ENCODE assay signal across 10 cellular contexts in the genomic region with DNA sequence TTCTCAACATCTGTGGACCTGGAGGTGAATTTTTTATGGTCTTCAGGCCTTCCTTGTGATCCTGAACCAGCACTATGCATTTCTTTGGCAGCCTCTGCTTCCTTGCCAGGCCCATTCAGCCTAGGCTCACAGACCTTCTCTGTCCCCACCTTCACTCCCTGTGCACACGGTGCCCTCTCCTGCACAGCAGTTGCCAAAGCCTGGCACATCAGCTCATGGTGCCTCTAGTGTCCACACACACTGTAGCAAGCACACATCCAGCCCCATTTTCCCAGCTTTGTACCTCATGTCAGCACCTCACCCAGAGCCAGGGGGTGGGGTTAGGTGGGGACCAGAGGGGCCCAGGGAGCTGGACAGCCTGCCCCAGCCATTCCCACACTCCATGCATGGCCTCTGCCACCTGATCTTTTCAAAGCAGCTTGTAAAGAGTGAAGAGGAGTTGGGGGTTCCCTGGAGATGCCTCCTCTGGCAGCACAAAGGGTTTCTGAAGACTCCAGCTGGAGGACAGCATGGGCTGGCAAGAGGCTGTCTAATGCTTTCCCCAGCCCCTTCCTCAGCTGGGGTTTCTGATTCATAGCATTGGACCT. TPM values are rescaled to one million over a fixed set of nuclear protein-coding genes. Genes with fewer than 3 reads are reported as not detected.
A peak's percentile ranks its signal among the peaks of the same experiment; 100 is the strongest.
DNase-seq lines count a peak whose midpoint lies in the region; ATAC-seq and TF ChIP-seq lines count a peak whose summit lies in the region.
"Had no signal": no experiment of that assay in that cellular context is flagged by ENCODE, and none has a peak within 500 bp of the region (broad histone marks: within the 10 kb centered on the region; RNA-seq: fewer than 3 reads in every experiment).

No MANE protein-coding gene starts in this region.

- no peaks in the 10 kb centered on the region for H3K27me3 ChIP-seq in GM23248 (replicated peaks; ENCODE audit: insufficient read depth)

- no peaks in the 10 kb centered on the region for H3F3A ChIP-seq in GM23248 (ENCODE audit: insufficient read depth)

- H3K9ac ChIP-seq in GM23248: no peak overlapping the region

- no peaks in the 10 kb centered on the region for H3K36me3 Mint-ChIP-seq in activated naive CD8-positive, alpha-beta T cell treated with anti-CD3 and anti-CD28 coated beads for 36 hours
- no peaks in the 10 kb centered on the region for H3K36me3 Mint-ChIP-seq in activated T-cell treated with anti-CD3 and anti-CD28 coated beads, Interleukin-2, amount 50 U/mL, for 24 hours (ENCODE audit: low read depth)
- no peaks in the 10 kb centered on the region for H3K36me3 Mint-ChIP-seq in stimulated activated memory B cell treated with anti-CD40 and anti-IgM and Interleukin-4, amounts not matched to agents 10 μg/mL and 1 μg/mL and 100 μg/mL, for 72 hours

- WGBS in GM23248 (ENCODE audit: low coverage in 1 of 2, low lambda C conversion rate in 2 of 2, missing lambda C conversion rate in 2 of 2), 2 experiments: 88 to 100% methylated on average over 1 of the region's 1 CpG

- no peak overlapping the region for H2AFZ ChIP-seq in GM23248

- H3K4me1 ChIP-seq in GM23248 (ENCODE audit: insufficient read depth): 0 out of 2 replicates have a peak, but pooled peaks cover 4% of the 10 kb centered on the region

- no peaks in the 10 kb centered on the region for H3K9me3 ChIP-seq in GM23248 (ENCODE audit: low read depth)

- in situ Hi-C loops in GM23248 (cut with MboI): loop anchor here (10.0 to 25.0 kb wide), 2 partner anchors 468 to 791 kb away; a partner anchor contains a TSS

- ATAC-seq in stimulated activated memory B cell treated with anti-CD40 and anti-IgM and Interleukin-4, amounts not matched to agents 10 μg/mL and 1 μg/mL and 100 μg/mL, for 72 hours: no peak

- no peaks in the 10 kb centered on the region for H3K4me1 Mint-ChIP-seq in activated naive CD8-positive, alpha-beta T cell treated with anti-CD3 and anti-CD28 coated beads for 36 hours
- no peaks in the 10 kb centered on the region for H3K4me1 Mint-ChIP-seq in activated T-cell treated with anti-CD3 and anti-CD28 coated beads, Interleukin-2, amount 50 U/mL, for 24 hours (ENCODE audit: low read depth)
- no peaks in the 10 kb centered on the region for H3K4me1 Mint-ChIP-seq in stimulated activated memory B cell treated with anti-CD40 and anti-IgM and Interleukin-4, amounts not matched to agents 10 μg/mL and 1 μg/mL and 100 μg/mL, for 72 hours

- peak; percentile 37; the same call in 1 of the 2 replicates for TF ChIP-seq CTCF in WI38 (IDR thresholded peaks at IDR 0.05; ENCODE audit: low read depth, low read length)

- no peak overlapping the region for H3K27ac Mint-ChIP-seq in activated naive CD8-positive, alpha-beta T cell treated with anti-CD3 and anti-CD28 coated beads for 36 hours
- H3K27ac Mint-ChIP-seq in activated T-cell treated with anti-CD3 and anti-CD28 coated beads, Interleukin-2, amount 50 U/mL, for 24 hours: no peak overlapping the region
- H3K27ac Mint-ChIP-seq in stimulated activated memory B cell treated with anti-CD40 and anti-IgM and Interleukin-4, amounts not matched to agents 10 μg/mL and 1 μg/mL and 100 μg/mL, for 72 hours: no peak overlapping the region

- no peaks in the 10 kb centered on the region for H3K9me2 ChIP-seq in GM23248 (ENCODE audit: insufficient read depth)

- no peaks in the 10 kb centered on the region for H3K9me3 Mint-ChIP-seq in activated naive CD8-positive, alpha-beta T cell treated with anti-CD3 and anti-CD28 coated beads for 36 hours
- H3K9me3 Mint-ChIP-seq in activated T-cell treated with anti-CD3 and anti-CD28 coated beads, Interleukin-2, amount 50 U/mL, for 24 hours: no peaks in the 10 kb centered on the region
- no peaks in the 10 kb centered on the region for H3K9me3 Mint-ChIP-seq in stimulated activated memory B cell treated with anti-CD40 and anti-IgM and Interleukin-4, amounts not matched to agents 10 μg/mL and 1 μg/mL and 100 μg/mL, for 72 hours

- DNase-seq in AG08396 (ENCODE audit: low spot score): peak; percentile 47
- peak; percentile 70 for DNase-seq in GM23248
- DNase-seq in islet precursor cell: peak; percentile 47
- no peak for DNase-seq in activated naive CD8-positive, alpha-beta T cell treated with anti-CD3 and anti-CD28 coated beads for 36 hours
- no peak for DNase-seq in activated T-cell treated with anti-CD3 and anti-CD28 coated beads, Interleukin-2, amount 50 U/mL, for 24 hours
- DNase-seq in AML-193 (lab: John Stamatoyannopoulos, UW): no peak
- DNase-seq: GDM1 had no signal

- no peak overlapping the region for H3K4me3 ChIP-seq in GM23248
- no peak overlapping the region for H3K4me3 ChIP-seq in WI38 (ENCODE audit: low read depth, low read length)

- H3K79me2 ChIP-seq in GM23248 (ENCODE audit: insufficient read depth): no peaks in the 10 kb centered on the region

- H3K4me2 ChIP-seq in GM23248 (ENCODE audit: unreplicated experiment): no peak overlapping the region

- no peak overlapping the region for H3K27ac ChIP-seq in GM23248
- H3K27ac ChIP-seq: RWPE1 had no signal

- H3K4me3 Mint-ChIP-seq in activated naive CD8-positive, alpha-beta T cell treated with anti-CD3 and anti-CD28 coated beads for 36 hours: no peak overlapping the region
- H3K4me3 Mint-ChIP-seq in activated T-cell treated with anti-CD3 and anti-CD28 coated beads, Interleukin-2, amount 50 U/mL, for 24 hours: no peak overlapping the region
- H3K4me3 Mint-ChIP-seq in stimulated activated memory B cell treated with anti-CD40 and anti-IgM and Interleukin-4, amounts not matched to agents 10 μg/mL and 1 μg/mL and 100 μg/mL, for 72 hours: no peak overlapping the region

- no peaks in the 10 kb centered on the region for H4K20me1 ChIP-seq in GM23248 (ENCODE audit: insufficient read depth)

- H3K36me3 ChIP-seq in GM23248 (ENCODE audit: low read depth): no peaks in the 10 kb centered on the region

- H3K27me3 Mint-ChIP-seq in activated naive CD8-positive, alpha-beta T cell treated with anti-CD3 and anti-CD28 coated beads for 36 hours: no peaks in the 10 kb centered on the region
- no peaks in the 10 kb centered on the region for H3K27me3 Mint-ChIP-seq in activated T-cell treated with anti-CD3 and anti-CD28 coated beads, Interleukin-2, amount 50 U/mL, for 24 hours
- H3K27me3 Mint-ChIP-seq in stimulated activated memory B cell treated with anti-CD40 and anti-IgM and Interleukin-4, amounts not matched to agents 10 μg/mL and 1 μg/mL and 100 μg/mL, for 72 hours: no peaks in the 10 kb centered on the region

RNA-seq across cellular contexts. Expression of a gene that starts 57.9 kb away (rescaled TPM):
- total RNA-seq in GM23248 (2014; rRNA removed; shearing (Covaris generic)): not detected in 2 replicates
- polyA plus RNA-seq in GM23248 (2016; fragmentation: Nextera tagmentation; extraction: Ambion mirVana): not detected in 2 replicates
- not detected for total RNA-seq in activated naive CD8-positive, alpha-beta T cell treated with anti-CD3 and anti-CD28 coated beads for 36 hours

Comparison
In these comparisons a context has a peak if more than half of its experiments do, and no peak if none do; other contexts are left out.
1. DNase-seq: peak in AG08396 (single experiment), GM23248 (single experiment) and islet precursor cell (single experiment); none in activated naive CD8-positive, alpha-beta T cell treated with anti-CD3 and anti-CD28 coated beads for 36 hours (single experiment), activated T-cell treated with anti-CD3 and anti-CD28 coated beads, Interleukin-2, amount 50 U/mL, for 24 hours (single experiment) and AML-193 (0 of 2).